8 cellular contexts compared by ENCODE assay signal in the genomic region with DNA sequence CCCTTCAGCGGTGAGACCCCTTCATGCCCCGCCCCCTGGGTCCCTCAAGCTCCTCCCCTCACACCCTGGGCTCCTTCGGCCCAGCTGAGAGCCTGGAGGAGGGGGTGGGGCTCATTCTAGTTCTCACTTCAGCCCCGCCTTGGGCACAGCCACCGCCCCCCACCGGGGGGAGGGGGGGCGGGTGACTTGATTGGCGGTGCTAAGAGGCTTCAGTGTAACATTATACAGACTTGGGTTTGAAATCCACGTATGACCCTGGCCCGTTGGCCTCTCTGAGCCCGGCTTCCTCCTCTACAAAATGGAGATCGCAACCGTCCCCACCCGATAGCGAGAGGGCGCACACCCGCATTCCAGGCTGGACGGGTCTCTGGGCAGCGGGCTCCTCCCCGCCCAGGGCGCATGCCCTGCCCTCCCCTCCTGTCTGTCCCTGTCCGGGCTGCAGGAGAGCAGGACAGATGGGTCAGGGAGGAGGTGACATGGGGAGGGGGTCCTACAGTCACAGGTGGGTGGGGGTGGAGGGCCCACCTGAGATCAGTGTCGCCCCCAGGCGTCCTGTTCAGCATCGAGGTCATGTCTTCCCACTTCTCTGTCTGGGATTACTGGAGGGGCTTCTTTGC. TPM values are rescaled to one million over a fixed set of nuclear protein-coding genes. Genes with fewer than 3 reads are reported as not detected.
A peak's percentile ranks its signal among the peaks of the same experiment; 100 is the strongest.
DNase-seq lines count a peak whose midpoint lies in the region; ATAC-seq and TF ChIP-seq lines count a peak whose summit lies in the region.

No MANE protein-coding gene starts in this region.

- H3K9ac ChIP-seq in SK-N-MC (ENCODE audit: insufficient read length): peak overlapping the region; percentile 51

- no peak for ATAC-seq in GM19324 (IDR thresholded peaks at IDR 0.05; ENCODE audit: low FRiP score, unreplicated experiment)

- H3K9me3 ChIP-seq in SK-N-MC (ENCODE audit: low read depth, low read length) (no peaks in the 10 kb centered on the region), ectodermal cell (ENCODE audit: control insufficient read depth, low read length) (no peaks in the 10 kb centered on the region), mesodermal cell (ENCODE audit: control insufficient read depth, low read length) (no peaks in the 10 kb centered on the region), suprapubic skin (no peaks in the 10 kb centered on the region)

- peaks cover 4% of the 10 kb centered on the region for H3K27me3 ChIP-seq in ectodermal cell (ENCODE audit: control insufficient read depth, insufficient read depth, low read length, poor library complexity, severe bottlenecking)
- no peaks in the 10 kb centered on the region for H3K27me3 ChIP-seq in suprapubic skin

- H3K27ac ChIP-seq in SK-N-MC (no peak overlapping the region), ectodermal cell (ENCODE audit: insufficient read depth, low read depth, low read length, poor library complexity, severe bottlenecking) (peak overlapping the region; percentile 44), mesodermal cell (ENCODE audit: low read depth, low read length, severe bottlenecking) (peak overlapping the region; percentile 16), suprapubic skin (no peak overlapping the region)

- 3 to 4% methylated on average over 25 of the region's 25 CpGs for WGBS in ectodermal cell, 2 experiments
- 2 to 4% methylated on average over 11 to 13 of the region's 25 CpGs for WGBS in mesodermal cell (ENCODE audit: insufficient coverage in 2 of 2), 2 experiments
- WGBS in suprapubic skin: 0% methylated on average over 1 of the region's 25 CpGs

- no peak for TF ChIP-seq EP300 in suprapubic skin (IDR thresholded peaks at IDR 0.05)

- no peak for TF ChIP-seq CTCF in HFF-Myc (IDR thresholded peaks at IDR 0.05; ENCODE audit: low read depth, low read length, missing control alignments)
- TF ChIP-seq CTCF in suprapubic skin (IDR thresholded peaks at IDR 0.05): no peak

- H3K36me3 ChIP-seq in SK-N-MC (ENCODE audit: insufficient read depth, low read length): no peaks in the 10 kb centered on the region
- H3K36me3 ChIP-seq in ectodermal cell (ENCODE audit: control insufficient read depth, insufficient read depth, low read length): no peaks in the 10 kb centered on the region
- H3K36me3 ChIP-seq in mesodermal cell (ENCODE audit: control insufficient read depth, insufficient read depth, low read length): no peaks in the 10 kb centered on the region
- H3K36me3 ChIP-seq in suprapubic skin: no peaks in the 10 kb centered on the region

- H3K4me3 ChIP-seq in HFF-Myc (replicated peaks; ENCODE audit: low read depth, low read length) (peak overlapping the region; percentile 20), SK-N-MC (peak overlapping the region; percentile 73), ectodermal cell (ENCODE audit: insufficient read depth, low read depth, low read length) (peak overlapping the region; percentile 49), mesodermal cell (ENCODE audit: extremely low read depth, insufficient read depth, low read length, poor library complexity, severe bottlenecking) (peak overlapping the region; percentile 31), suprapubic skin (peak overlapping the region; percentile 42)

- TF ChIP-seq POLR2A in suprapubic skin (IDR thresholded peaks at IDR 0.05): no peak

- peaks cover 15% of the 10 kb centered on the region for H3K4me1 ChIP-seq in ectodermal cell (ENCODE audit: control insufficient read depth, insufficient read depth, low read length)
- H3K4me1 ChIP-seq in mesodermal cell (ENCODE audit: control insufficient read depth, insufficient read depth, low read length, poor library complexity, severe bottlenecking): peaks cover 3% of the 10 kb centered on the region
- peaks cover 12% of the 10 kb centered on the region for H3K4me1 ChIP-seq in suprapubic skin

- DNase-seq in HFF-Myc (ENCODE audit: extremely low read depth, low read depth) (no peak), SK-N-MC (ENCODE audit: low read depth, low spot score) (peak; percentile 26), suprapubic skin (ENCODE audit: low spot score in 2 of 2) (no peak), NOMO-1 treated with DMSO at 0.1 percent for 48 hours (lab: John Stamatoyannopoulos, UW; ENCODE audit: unreplicated experiment) (no peak), SKM-1 (lab: John Stamatoyannopoulos, UW; ENCODE audit: unreplicated experiment) (no peak)

RNA-seq across cellular contexts. Expression of gene CLCNKB, which starts 5.1 kb away (rescaled TPM):
- 1.8 TPM for polyA plus RNA-seq in ectodermal cell (2013, experiment 1 of 4)
- polyA plus RNA-seq in ectodermal cell (2013, experiment 2 of 4): 2.6 TPM
- polyA plus RNA-seq in ectodermal cell (2013, experiment 3 of 4): 2.8 TPM
- polyA plus RNA-seq in ectodermal cell (2013, experiment 4 of 4): 3.2 TPM
- polyA plus RNA-seq in mesodermal cell (2013, experiment 1 of 2): 1.8 TPM
- 2.5 TPM for polyA plus RNA-seq in mesodermal cell (2013, experiment 2 of 2)
- under 1 TPM in 1 of 4 donors, not detected in 3; 0.42 TPM for total RNA-seq in suprapubic skin

RNA-seq across cellular contexts. Expression of gene FAM131C, which starts 24.8 kb away (rescaled TPM):
- 2.8 TPM for polyA plus RNA-seq in ectodermal cell (2013, experiment 1 of 4)
- polyA plus RNA-seq in ectodermal cell (2013, experiment 2 of 4): 2.8 TPM
- 4.0 TPM for polyA plus RNA-seq in ectodermal cell (2013, experiment 3 of 4)
- 4.5 TPM for polyA plus RNA-seq in ectodermal cell (2013, experiment 4 of 4)
- 0.96 TPM for polyA plus RNA-seq in mesodermal cell (2013, experiment 1 of 2)
- polyA plus RNA-seq in mesodermal cell (2013, experiment 2 of 2): 0.71 TPM
- total RNA-seq in suprapubic skin: 1 to 10 TPM in 2 of 4 donors, under 1 TPM in 1, not detected in 1; 0.72 to 1.6 (median 1.2) TPM

RNA-seq across cellular contexts. Expression of gene CLCNKA, which starts 26.8 kb away (rescaled TPM):
- not detected for polyA plus RNA-seq in ectodermal cell (2013, experiment 1 of 4)
- polyA plus RNA-seq in ectodermal cell (2013, experiment 2 of 4): not detected
- polyA plus RNA-seq in ectodermal cell (2013, experiment 3 of 4): not detected
- not detected for polyA plus RNA-seq in ectodermal cell (2013, experiment 4 of 4)
- 0.85 TPM for polyA plus RNA-seq in mesodermal cell (2013, experiment 1 of 2)
- polyA plus RNA-seq in mesodermal cell (2013, experiment 2 of 2): 0.46 TPM
- 1 to 10 TPM in 1 of 4 donors, under 1 TPM in 2, not detected in 1; 0.23 to 1.9 (median 0.51) TPM for total RNA-seq in suprapubic skin

RNA-seq across cellular contexts. Expression of gene HSPB7, which starts 30.8 kb away (rescaled TPM):
- polyA plus RNA-seq in ectodermal cell (2013, experiment 1 of 4): not detected
- not detected for polyA plus RNA-seq in ectodermal cell (2013, experiment 2 of 4)
- polyA plus RNA-seq in ectodermal cell (2013, experiment 3 of 4): 0.27 TPM
- polyA plus RNA-seq in ectodermal cell (2013, experiment 4 of 4): not detected
- polyA plus RNA-seq in mesodermal cell (2013, experiment 1 of 2): 2.9 TPM
- 3.7 TPM for polyA plus RNA-seq in mesodermal cell (2013, experiment 2 of 2)
- 1 to 10 TPM; 1.9 to 7.0 (median 3.3) TPM for total RNA-seq in suprapubic skin

RNA-seq across cellular contexts. Expression of gene SRARP, which starts 44.6 kb away (rescaled TPM):
- polyA plus RNA-seq in ectodermal cell (2013, experiment 1 of 4): not detected
- not detected for polyA plus RNA-seq in ectodermal cell (2013, experiment 2 of 4)
- not detected for polyA plus RNA-seq in ectodermal cell (2013, experiment 3 of 4)
- not detected for polyA plus RNA-seq in ectodermal cell (2013, experiment 4 of 4)
- polyA plus RNA-seq in mesodermal cell (2013, experiment 1 of 2): 0.44 TPM
- polyA plus RNA-seq in mesodermal cell (2013, experiment 2 of 2): 0.61 TPM
- not detected for total RNA-seq in suprapubic skin

Comparison
In these comparisons a context has a peak if more than half of its experiments do, and no peak if none do; other contexts are left out.
1. H3K4me3 ChIP-seq: peak in every context shown above with its lines; median percentile 73 in SK-N-MC; 49 in ectodermal cell; 42 in suprapubic skin; 31 in mesodermal cell; 20 in HFF-Myc.
2. H3K27ac ChIP-seq: peak in ectodermal cell (single experiment) and mesodermal cell (single experiment); none in SK-N-MC (single experiment) and suprapubic skin (single experiment).